10 cellular contexts compared by ENCODE assay signal in the genomic region with DNA sequence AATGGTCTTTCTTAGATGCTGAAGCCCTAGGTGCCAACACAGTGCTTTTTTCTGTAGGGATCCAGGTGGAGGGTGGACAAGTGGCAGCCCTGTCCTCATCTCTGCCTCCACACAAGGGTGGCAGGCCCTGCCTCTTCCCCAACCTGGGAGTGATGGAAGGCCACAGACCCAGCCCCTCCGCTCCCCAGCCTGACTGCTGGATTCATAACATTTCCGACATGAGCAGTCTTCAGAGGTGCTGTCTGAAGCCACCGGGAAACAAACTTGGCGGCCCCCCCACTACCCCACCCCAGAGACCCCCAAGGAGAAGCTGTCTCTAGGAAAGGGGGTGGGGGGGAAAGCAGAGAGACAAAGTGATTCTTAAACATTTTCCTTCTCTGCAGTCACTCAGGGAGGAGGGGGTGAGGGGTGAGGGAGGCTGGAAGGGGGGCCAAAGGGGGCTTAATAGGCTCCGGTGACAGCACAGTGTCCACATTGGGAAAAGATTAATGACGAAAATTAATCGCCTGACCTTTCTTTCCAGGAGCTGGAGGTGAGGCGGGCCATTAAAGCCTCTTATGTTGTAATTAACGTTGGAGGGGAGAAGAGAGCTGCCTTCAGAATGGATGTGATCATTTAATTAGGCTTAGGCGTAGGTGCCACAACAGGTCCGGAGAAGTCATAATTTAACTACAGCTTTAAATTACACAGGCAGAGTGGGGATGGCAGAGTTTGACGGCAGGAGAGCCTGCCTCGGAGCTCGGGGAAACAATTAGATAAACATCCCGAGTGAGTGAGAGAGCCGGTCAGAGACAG.
DNase-seq lines count a peak whose midpoint lies in the region; ATAC-seq and TF ChIP-seq lines count a peak whose summit lies in the region.
"Had no signal": no experiment of that assay in that cellular context is flagged by ENCODE, and none has a peak within 500 bp of the region (broad histone marks: within the 10 kb centered on the region; RNA-seq: fewer than 3 reads in every experiment).

No MANE protein-coding gene starts in this region.

- peak overlapping the region in 1 of 2 donors; percentile 30 for H3K4me3 ChIP-seq in ascending aorta
- H3K4me3 ChIP-seq: SK-N-MC had no signal

- peaks cover 0 to 9% of the 10 kb centered on the region in 2 donors for H3K4me1 ChIP-seq in ascending aorta

- no peaks in the 10 kb centered on the region for H3K27me3 ChIP-seq in ascending aorta

- no peak overlapping the region for H3K27ac Mint-ChIP-seq in activated CD8-positive, alpha-beta memory T cell treated with anti-CD3 and anti-CD28 coated beads, Interleukin-2, amount 10 ng/mL, durations not matched to agents 7 days and 5 days
- H3K27ac Mint-ChIP-seq in activated B cell treated with CpG ODN at 0.5 μM for 24 hours: no peak overlapping the region
- no peak overlapping the region for H3K27ac Mint-ChIP-seq in stimulated activated memory B cell treated with anti-CD40 and anti-IgM and Interleukin-4, amounts not matched to agents 10 μg/mL and 1 μg/mL and 100 μg/mL, for 72 hours

- H3K9me3 Mint-ChIP-seq in activated CD8-positive, alpha-beta memory T cell treated with anti-CD3 and anti-CD28 coated beads, Interleukin-2, amount 10 ng/mL, durations not matched to agents 7 days and 5 days (ENCODE audit: low read depth): no peaks in the 10 kb centered on the region
- H3K9me3 Mint-ChIP-seq in activated B cell treated with CpG ODN at 0.5 μM for 24 hours: no peaks in the 10 kb centered on the region
- no peaks in the 10 kb centered on the region for H3K9me3 Mint-ChIP-seq in stimulated activated memory B cell treated with anti-CD40 and anti-IgM and Interleukin-4, amounts not matched to agents 10 μg/mL and 1 μg/mL and 100 μg/mL, for 72 hours

- POLR2A ChIA-PET in activated B cell treated with CpG ODN at 0.5 μM for 24 hours (lab: Charles Lee): interaction anchor here (0.7 to 1.3 kb wide), 3 partner anchors 31 to 237 kb away, joined by 3 to 15 read pairs (median 4); no protein-coding TSS in a partner anchor

- no peaks in the 10 kb centered on the region for H3K36me3 Mint-ChIP-seq in activated CD8-positive, alpha-beta memory T cell treated with anti-CD3 and anti-CD28 coated beads, Interleukin-2, amount 10 ng/mL, durations not matched to agents 7 days and 5 days
- H3K36me3 Mint-ChIP-seq in activated B cell treated with CpG ODN at 0.5 μM for 24 hours (ENCODE audit: low read depth): no peaks in the 10 kb centered on the region
- H3K36me3 Mint-ChIP-seq in stimulated activated memory B cell treated with anti-CD40 and anti-IgM and Interleukin-4, amounts not matched to agents 10 μg/mL and 1 μg/mL and 100 μg/mL, for 72 hours: no peaks in the 10 kb centered on the region

- TF ChIP-seq CTCF in activated B cell treated with CpG ODN at 0.5 μM for 24 hours (IDR thresholded peaks at IDR 0.05) (no peak), ascending aorta (IDR thresholded peaks at IDR 0.05) (no peak)

- no peaks in the 10 kb centered on the region for H3K36me3 ChIP-seq in ascending aorta

- no peaks in the 10 kb centered on the region for H3K9me3 ChIP-seq in ascending aorta

- no peak for ATAC-seq in activated CD8-positive, alpha-beta memory T cell treated with anti-CD3 and anti-CD28 coated beads, Interleukin-2, amount 10 ng/mL, durations not matched to agents 7 days and 5 days
- no peak for ATAC-seq in activated B cell treated with CpG ODN at 0.5 μM for 24 hours (ENCODE audit: low read depth)
- ATAC-seq in left colon: peak; percentile 34
- no peak for ATAC-seq in stimulated activated memory B cell treated with anti-CD40 and anti-IgM and Interleukin-4, amounts not matched to agents 10 μg/mL and 1 μg/mL and 100 μg/mL, for 72 hours

- no peak for DNase-seq in activated CD8-positive, alpha-beta memory T cell treated with anti-CD3 and anti-CD28 coated beads, Interleukin-2, amount 10 ng/mL, durations not matched to agents 7 days and 5 days
- DNase-seq in activated CD8-positive, alpha-beta memory T cell treated with anti-CD3 and anti-CD28 coated beads for 24 hours: no peak
- DNase-seq in activated B cell treated with CpG ODN at 0.5 μM for 24 hours (no peak), left colon (no peak), ascending aorta (ENCODE audit: low spot score in 2 of 2) (no peak), C1 segment of cervical spinal cord (lab: John Stamatoyannopoulos, UW) (no peak)
- DNase-seq in activated effector memory CD4-positive, alpha-beta T cell treated with anti-CD3 and anti-CD28 coated beads, Interleukin-2, amount 50 U/mL, for 16 hours: no peak
- DNase-seq: dorsolateral prefrontal cortex had no signal

- H3K27me3 Mint-ChIP-seq in activated CD8-positive, alpha-beta memory T cell treated with anti-CD3 and anti-CD28 coated beads, Interleukin-2, amount 10 ng/mL, durations not matched to agents 7 days and 5 days: peaks cover 64% of the 10 kb centered on the region
- H3K27me3 Mint-ChIP-seq in activated B cell treated with CpG ODN at 0.5 μM for 24 hours: peaks cover 61% of the 10 kb centered on the region
- H3K27me3 Mint-ChIP-seq in stimulated activated memory B cell treated with anti-CD40 and anti-IgM and Interleukin-4, amounts not matched to agents 10 μg/mL and 1 μg/mL and 100 μg/mL, for 72 hours: peaks cover 89% of the 10 kb centered on the region

- H3K4me3 Mint-ChIP-seq in activated CD8-positive, alpha-beta memory T cell treated with anti-CD3 and anti-CD28 coated beads, Interleukin-2, amount 10 ng/mL, durations not matched to agents 7 days and 5 days: peak overlapping the region; percentile 13
- peak overlapping the region; percentile 66 for H3K4me3 Mint-ChIP-seq in activated B cell treated with CpG ODN at 0.5 μM for 24 hours
- peak overlapping the region; percentile 63 for H3K4me3 Mint-ChIP-seq in stimulated activated memory B cell treated with anti-CD40 and anti-IgM and Interleukin-4, amounts not matched to agents 10 μg/mL and 1 μg/mL and 100 μg/mL, for 72 hours

- peaks cover 5% of the 10 kb centered on the region for H3K4me1 Mint-ChIP-seq in activated CD8-positive, alpha-beta memory T cell treated with anti-CD3 and anti-CD28 coated beads, Interleukin-2, amount 10 ng/mL, durations not matched to agents 7 days and 5 days
- peaks cover 14% of the 10 kb centered on the region for H3K4me1 Mint-ChIP-seq in activated B cell treated with CpG ODN at 0.5 μM for 24 hours
- peaks cover 16% of the 10 kb centered on the region for H3K4me1 Mint-ChIP-seq in stimulated activated memory B cell treated with anti-CD40 and anti-IgM and Interleukin-4, amounts not matched to agents 10 μg/mL and 1 μg/mL and 100 μg/mL, for 72 hours

- intact Hi-C loops in activated B cell treated with CpG ODN at 0.5 μM for 24 hours (cut with micrococcal nuclease): no loop called here
- intact Hi-C loops in left colon (cut with DNase I, micrococcal nuclease): loop anchor here in 1 of 2 donors (10.0 kb wide), 1 partner anchor 125 kb away; no protein-coding TSS in a partner anchor
- intact Hi-C loops in ascending aorta (cut with DNase I): loop anchor here (5.0 kb wide), 1 partner anchor 213 kb away; no protein-coding TSS in a partner anchor

- no peak overlapping the region for H3K27ac ChIP-seq in ascending aorta
- H3K27ac ChIP-seq: dorsolateral prefrontal cortex, SK-N-MC had no signal

- CTCF ChIA-PET in activated CD8-positive, alpha-beta memory T cell treated with anti-CD3 and anti-CD28 coated beads, Interleukin-2, amount 10 ng/mL, durations not matched to agents 7 days and 5 days (lab: Charles Lee): interaction anchor here (1.0 kb wide), 1 partner anchor 123 kb away, joined by 3 read pairs; no protein-coding TSS in a partner anchor
- CTCF ChIA-PET in activated B cell treated with CpG ODN at 0.5 μM for 24 hours (lab: Charles Lee): interaction anchor here (0.6 to 1.1 kb wide), 2 partner anchors 8 to 42 kb away, joined by 3 read pairs; no protein-coding TSS in a partner anchor

Comparison
In these comparisons a context has a peak if more than half of its experiments do, and no peak if none do; other contexts are left out.
1. H3K4me3 Mint-ChIP-seq: peak in every context shown above with its lines; median percentile 66 in activated B cell treated with CpG ODN at 0.5 μM for 24 hours; 63 in stimulated activated memory B cell treated with anti-CD40 and anti-IgM and Interleukin-4, amounts not matched to agents 10 μg/mL and 1 μg/mL and 100 μg/mL, for 72 hours; 13 in activated CD8-positive, alpha-beta memory T cell treated with anti-CD3 and anti-CD28 coated beads, Interleukin-2, amount 10 ng/mL, durations not matched to agents 7 days and 5 days.